In genomic region chrX:7746861-7747260, GRCh38 we compare ENCODE assay signal across 1 cellular context.
TF ChIP-seq lines count a peak whose summit lies in the region.

No MANE protein-coding gene starts in this region.

TF ChIP-seq in SK-N-SH treated with all-trans-retinoic acid at 6 μM for 48 hours, 23 proteins besides CTCF, POLR2A, EP300 and RAD21 (continued from another document):
- no peak for TF ChIP-seq CSRNP3 (CRISPR knock-in tag; IDR thresholded peaks at IDR 0.05)
